15 cellular contexts compared by ENCODE assay signal in the genomic region with DNA sequence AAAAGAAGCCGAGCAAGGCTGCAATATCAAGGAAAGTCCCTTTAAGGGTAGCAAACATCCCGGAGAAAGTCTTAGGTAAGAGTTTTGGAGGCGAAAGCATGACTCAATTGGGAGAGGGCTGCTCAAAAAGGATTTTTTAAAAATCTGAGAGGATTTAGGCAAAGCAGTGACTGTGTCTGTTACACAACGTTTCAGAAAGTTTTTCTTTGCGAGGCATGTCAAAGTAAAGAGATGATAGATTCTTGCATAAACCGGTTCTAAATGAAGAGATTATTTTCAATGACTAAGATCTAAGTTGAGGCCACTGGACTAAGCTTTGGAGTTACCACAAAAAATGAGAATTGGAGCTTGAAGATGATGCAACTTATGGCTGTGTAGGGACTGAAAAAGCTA. TPM values are rescaled to one million over a fixed set of nuclear protein-coding genes. Genes with fewer than 3 reads are reported as not detected.
DNase-seq lines count a peak whose midpoint lies in the region; FAIRE-seq and TF ChIP-seq lines count a peak whose summit lies in the region.
"Had no signal": no experiment of that assay in that cellular context is flagged by ENCODE, and none has a peak within 500 bp of the region (broad histone marks: within the 10 kb centered on the region; RNA-seq: fewer than 3 reads in every experiment).

No MANE protein-coding gene starts in this region.

- no peaks in the 10 kb centered on the region for H3K4me1 ChIP-seq in skeletal muscle tissue (ENCODE audit: control insufficient read depth in 3 of 3, insufficient read depth in 3 of 3, low read length in 3 of 3)
- no peaks in the 10 kb centered on the region for H3K4me1 ChIP-seq in small intestine (ENCODE audit: control insufficient read depth in 2 of 2, insufficient read depth in 1 of 2, low read depth in 1 of 2, low read length in 1 of 2)
- H3K4me1 ChIP-seq: adrenal gland had no signal

- H3K4me3 ChIP-seq in fibroblast of the aortic adventitia (ENCODE audit: low read depth, low read length) (no peak overlapping the region), skeletal muscle tissue (ENCODE audit: low read length in 3 of 3) (no peak overlapping the region), small intestine (ENCODE audit: low read depth in 1 of 2, low read length in 2 of 2) (no peak overlapping the region)
- H3K4me3 ChIP-seq: adrenal gland had no signal

- no peak for TF ChIP-seq POLR2A in H54 (IDR thresholded peaks at IDR 0.05; ENCODE audit: low read depth, low read length)

- H3K27me3 ChIP-seq in skeletal muscle tissue (ENCODE audit: control insufficient read depth in 3 of 3, insufficient read depth in 3 of 3, low read length in 3 of 3) (no peaks in the 10 kb centered on the region), small intestine (ENCODE audit: control insufficient read depth in 2 of 2, insufficient read depth in 2 of 2, low read length in 2 of 2) (no peaks in the 10 kb centered on the region)
- H3K27me3 ChIP-seq: adrenal gland had no signal

- H3K27ac ChIP-seq in skeletal muscle tissue (ENCODE audit: low read depth, low read length) (peak overlapping the region; percentile 21), small intestine (ENCODE audit: low read depth in 1 of 2, low read length in 1 of 2) (no peak overlapping the region)
- H3K27ac ChIP-seq: adrenal gland had no signal

- TF ChIP-seq CTCF in fibroblast of the aortic adventitia (IDR thresholded peaks at IDR 0.05; ENCODE audit: insufficient read depth, low read length), result no peak

- H3K36me3 ChIP-seq in skeletal muscle tissue (ENCODE audit: control insufficient read depth in 3 of 3, insufficient read depth in 3 of 3, low read length in 3 of 3), result no peaks in the 10 kb centered on the region
- H3K36me3 ChIP-seq in small intestine (ENCODE audit: control insufficient read depth in 2 of 2, insufficient read depth in 2 of 2, low read length in 2 of 2), result no peaks in the 10 kb centered on the region
- H3K36me3 ChIP-seq: adrenal gland had no signal

- FAIRE-seq in H54 (lab: Jason Lieb, UNC), result peak; percentile 62
- FAIRE-seq in small intestine (lab: Jason Lieb, UNC), result no peak
- FAIRE-seq: endothelial cell of umbilical vein had no signal

- H3K9me3 ChIP-seq in skeletal muscle tissue (ENCODE audit: control insufficient read depth in 3 of 3, low read length in 3 of 3) (no peaks in the 10 kb centered on the region), small intestine (ENCODE audit: control insufficient read depth, low read depth) (no peaks in the 10 kb centered on the region)
- H3K9me3 ChIP-seq: adrenal gland had no signal

- H3K9ac ChIP-seq in skeletal muscle tissue (ENCODE audit: low read depth in 1 of 3, low read length in 3 of 3), result no peak overlapping the region

- DNase-seq in H54 (ENCODE audit: insufficient read length, low spot score) (no peak), SIG-M5 treated with dmso at 0.1 percent for 504 hours (lab: John Stamatoyannopoulos, UW; ENCODE audit: unreplicated experiment) (peak; percentile 80), fibroblast of the aortic adventitia (ENCODE audit: low read depth) (peak; percentile 98), NCI-H187 treated with DMSO at 0.1 percent for 48 hours (lab: John Stamatoyannopoulos, UW) (no peak), NCI-H748 treated with DMSO at 0.1 percent for 48 hours (lab: John Stamatoyannopoulos, UW) (no peak), NCI-H146 treated with DMSO at 0.1 percent for 48 hours (lab: John Stamatoyannopoulos, UW; ENCODE audit: unreplicated experiment) (no peak), small intestine (no peak)
- DNase-seq: activated CD8-positive, alpha-beta memory T cell treated with anti-CD3 and anti-CD28 coated beads, Interleukin-2, amount 50 U/mL, for 4 hours; adrenal gland; islet precursor cell; naive B cell; NCI-H2029; stimulated activated CD4-positive, alpha-beta T cell treated with anti-CD3 and anti-CD28 coated beads, Interleukin-15, amount 100 ng/mL, for 24 hours had no signal

- WGBS in small intestine, 3 donors, result 74 to 80% (median 75%) methylated on average over 6 of the region's 6 CpGs

RNA-seq across cellular contexts. Expression of gene ENOX1, which starts 43.7 kb away (rescaled TPM):
- 7.4 and 16.4 TPM in 2 replicates for total RNA-seq in fibroblast of the aortic adventitia (ENCODE audit: low replicate concordance)
- 11.5 TPM for total RNA-seq in skeletal muscle tissue
- polyA plus RNA-seq in small intestine, result under 1 TPM in 2 of 3 donors, not detected in 1; 0.27 to 0.87 TPM

RNA-seq across cellular contexts. Expression of gene CCDC122, which starts 49.1 kb away (rescaled TPM):
- total RNA-seq in fibroblast of the aortic adventitia (ENCODE audit: low replicate concordance) (1.1 and 11.2 TPM in 2 replicates), skeletal muscle tissue (2.1 TPM)
- 10 to 100 TPM in 1 of 3 donors, 1 to 10 TPM in 1, under 1 TPM in 1; 0.81 to 13.0 (median 2.8) TPM for polyA plus RNA-seq in small intestine

RNA-seq across cellular contexts. Expression of gene LACC1, which starts 49.2 kb away (rescaled TPM):
- 22.9 and 32.9 TPM in 2 replicates for total RNA-seq in fibroblast of the aortic adventitia (ENCODE audit: low replicate concordance)
- total RNA-seq in skeletal muscle tissue, result 1.0 TPM
- 10 to 100 TPM in 2 of 3 donors, 1 to 10 TPM in 1; 4.1 to 13.0 (median 13.0) TPM for polyA plus RNA-seq in small intestine

Comparison
In these comparisons a context has a peak if more than half of its experiments do, and no peak if none do; other contexts are left out.
1. DNase-seq: peak in SIG-M5 treated with dmso at 0.1 percent for 504 hours (single experiment) and fibroblast of the aortic adventitia (single experiment); none in H54 (single experiment), NCI-H187 treated with DMSO at 0.1 percent for 48 hours (single experiment), NCI-H748 treated with DMSO at 0.1 percent for 48 hours (single experiment), NCI-H146 treated with DMSO at 0.1 percent for 48 hours (single experiment) and small intestine (single experiment).
2. RNA of gene LACC1, which starts 49.2 kb away (total RNA-seq): 22.9 to 32.9 TPM in fibroblast of the aortic adventitia; 1.0 TPM in skeletal muscle tissue (single experiment); every median in the first group is over 10 times any median in the second.